Comparison of ENCODE assay signal across 19 cellular contexts in the genomic region with DNA sequence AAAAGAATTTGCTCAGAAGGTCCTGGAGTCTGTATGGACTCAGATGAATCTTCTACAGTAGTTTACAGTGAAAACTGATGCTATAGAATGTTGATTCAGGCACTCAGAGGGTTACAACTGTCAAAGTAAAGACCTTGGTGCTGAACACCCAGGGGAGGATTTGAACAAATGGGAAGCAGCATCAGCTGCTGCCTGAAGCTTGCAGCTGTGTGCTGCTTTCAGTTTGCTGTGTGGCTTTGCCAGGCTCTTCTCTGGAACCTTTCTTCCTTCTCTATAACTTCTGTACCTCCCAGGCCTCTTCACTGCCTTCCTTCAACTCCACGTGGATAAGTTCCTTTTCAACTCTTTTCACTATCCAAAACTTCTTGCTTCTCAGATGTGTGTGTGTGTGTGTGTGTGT.
"Had no signal": no experiment of that assay in that cellular context is flagged by ENCODE, and none has a peak within 500 bp of the region (broad histone marks: within the 10 kb centered on the region; RNA-seq: fewer than 3 reads in every experiment).

No MANE protein-coding gene starts in this region.

- H3K4me3 Mint-ChIP-seq: dendritic cell treated with granulocyte-macrophage colony-stimulating factor and Interleukin-4, amounts not matched to agents 40 ng/mL and 50 ng/mL, for 4 days; effector memory CD8-positive, alpha-beta T cell; immature natural killer cell; memory B cell; mesothelial cell of epicardium; natural killer cell; neural progenitor cell; stimulated activated naive B cell treated with anti-CD40 and anti-IgM and Interleukin-4, amounts not matched to agents 10 μg/mL and 1 μg/mL and 100 μg/mL, for 72 hours; stimulated activated naive CD8-positive, alpha-beta T cell treated with anti-CD3 and anti-CD28 coated beads, Interleukin-15, amount 100 ng/mL, for 72 hours had no signal

- H3K4me1 Mint-ChIP-seq: immature natural killer cell; memory B cell; mesothelial cell of epicardium; natural killer cell; neural progenitor cell; stimulated activated naive B cell treated with anti-CD40 and anti-IgM and Interleukin-4, amounts not matched to agents 10 μg/mL and 1 μg/mL and 100 μg/mL, for 72 hours; stimulated activated naive CD8-positive, alpha-beta T cell treated with anti-CD3 and anti-CD28 coated beads, Interleukin-15, amount 100 ng/mL, for 72 hours had no signal

- H3K36me3 Mint-ChIP-seq: immature natural killer cell; memory B cell; mesothelial cell of epicardium; natural killer cell; neural progenitor cell; stimulated activated naive B cell treated with anti-CD40 and anti-IgM and Interleukin-4, amounts not matched to agents 10 μg/mL and 1 μg/mL and 100 μg/mL, for 72 hours had no signal

- H3K27me3 Mint-ChIP-seq: dendritic cell treated with granulocyte-macrophage colony-stimulating factor and Interleukin-4, amounts not matched to agents 40 ng/mL and 50 ng/mL, for 4 days; effector memory CD8-positive, alpha-beta T cell; memory B cell; stimulated activated naive B cell treated with anti-CD40 and anti-IgM and Interleukin-4, amounts not matched to agents 10 μg/mL and 1 μg/mL and 100 μg/mL, for 72 hours; stimulated activated naive CD8-positive, alpha-beta T cell treated with anti-CD3 and anti-CD28 coated beads, Interleukin-15, amount 100 ng/mL, for 72 hours had no signal

- DNase-seq: effector memory CD8-positive, alpha-beta T cell; gastrocnemius medialis; immature natural killer cell; left ventricle myocardium inferior; lower lobe of right lung; natural killer cell; nucleus accumbens; psoas muscle; sigmoid colon; stimulated activated CD4-positive, alpha-beta T cell treated with anti-CD3 and anti-CD28 coated beads, Interleukin-2, amount 100 ng/mL, for 24 hours; stimulated activated CD4-positive, alpha-beta T cell treated with anti-CD3 and anti-CD28 coated beads, Interleukin-4, amount 100 ng/mL, for 4 hours; stimulated activated naive B cell treated with anti-CD40 and anti-IgM and Interleukin-4, amounts not matched to agents 10 μg/mL and 1 μg/mL and 100 μg/mL, for 72 hours; stimulated activated naive CD8-positive, alpha-beta T cell treated with anti-CD3 and anti-CD28 coated beads, Interleukin-15, amount 100 ng/mL, for 72 hours; testis; upper lobe of right lung had no signal

- H3K9me3 Mint-ChIP-seq: dendritic cell treated with granulocyte-macrophage colony-stimulating factor and Interleukin-4, amounts not matched to agents 40 ng/mL and 50 ng/mL, for 4 days; mesothelial cell of epicardium; neural progenitor cell; stimulated activated naive B cell treated with anti-CD40 and anti-IgM and Interleukin-4, amounts not matched to agents 10 μg/mL and 1 μg/mL and 100 μg/mL, for 72 hours had no signal

- H3K27ac Mint-ChIP-seq: dendritic cell treated with granulocyte-macrophage colony-stimulating factor and Interleukin-4, amounts not matched to agents 40 ng/mL and 50 ng/mL, for 4 days; effector memory CD8-positive, alpha-beta T cell; immature natural killer cell; memory B cell; mesothelial cell of epicardium; natural killer cell; neural progenitor cell; stimulated activated naive B cell treated with anti-CD40 and anti-IgM and Interleukin-4, amounts not matched to agents 10 μg/mL and 1 μg/mL and 100 μg/mL, for 72 hours; stimulated activated naive CD8-positive, alpha-beta T cell treated with anti-CD3 and anti-CD28 coated beads, Interleukin-15, amount 100 ng/mL, for 72 hours had no signal
